ENCODE assay signal across 16 cellular contexts in genomic region chr7:55550838-55551537, GRCh38. TPM values are rescaled to one million over a fixed set of nuclear protein-coding genes. Genes with fewer than 3 reads are reported as not detected.
DNase-seq lines count a peak whose midpoint lies in the region; ATAC-seq, FAIRE-seq and TF ChIP-seq lines count a peak whose summit lies in the region.
"Had no signal": no experiment of that assay in that cellular context is flagged by ENCODE, and none has a peak within 500 bp of the region (broad histone marks: within the 10 kb centered on the region; RNA-seq: fewer than 3 reads in every experiment).

No MANE protein-coding gene starts in this region.

- H3K4me3 Mint-ChIP-seq in stimulated activated memory B cell treated with anti-CD40 and anti-IgM and Interleukin-4, amounts not matched to agents 10 μg/mL and 1 μg/mL and 100 μg/mL, for 72 hours = peak overlapping the region; percentile 41
- H3K4me3 Mint-ChIP-seq: T-helper 1 cell treated with Interleukin-12 subunit alpha and Interleukin-12 subunit beta and Interleukin-4 antibody, amounts not matched to agents 30 μg/mL and 1 μg/mL, for 36 hours had no signal

- peak overlapping the region; percentile 34 for H3K9ac ChIP-seq in keratinocyte (ENCODE audit: control insufficient read depth, extremely low read depth, insufficient read depth, low read length)
- H3K9ac ChIP-seq in neuronal stem cell (ENCODE audit: low read depth, low read length, poor library complexity) = no peak overlapping the region

- H3K9me1 ChIP-seq in keratinocyte (ENCODE audit: control insufficient read depth, extremely low read depth, insufficient read depth, low read length) = peaks cover 5% of the 10 kb centered on the region

- H3K9me3 ChIP-seq in keratinocyte (ENCODE audit: control insufficient read depth, low read depth, low read length) (no peaks in the 10 kb centered on the region), neuronal stem cell (replicated peaks in 1 of 2; ENCODE audit: control insufficient read depth in 2 of 2, insufficient read depth in 1 of 2, low read depth in 1 of 2, low read length in 2 of 2) (no peaks in the 10 kb centered on the region)
- H3K9me3 ChIP-seq: body of pancreas, testis had no signal

- H3K27ac Mint-ChIP-seq in stimulated activated memory B cell treated with anti-CD40 and anti-IgM and Interleukin-4, amounts not matched to agents 10 μg/mL and 1 μg/mL and 100 μg/mL, for 72 hours = peak overlapping the region; percentile 79
- H3K27ac Mint-ChIP-seq: T-helper 1 cell treated with Interleukin-12 subunit alpha and Interleukin-12 subunit beta and Interleukin-4 antibody, amounts not matched to agents 30 μg/mL and 1 μg/mL, for 36 hours had no signal

- DNase-seq in GM19239 (ENCODE audit: insufficient read length, low spot score) (no peak), RPMI8226 (peak; percentile 63), keratinocyte (ENCODE audit: low read depth, low spot score) (no peak), neuronal stem cell (ENCODE audit: low spot score) (no peak), germinal center (ENCODE audit: low spot score) (no peak)
- DNase-seq: body of pancreas; hippocampal formation; NCI-H446 treated with DMSO at 0.1 percent for 48 hours; stimulated activated CD4-positive, alpha-beta T cell treated with anti-CD3 and anti-CD28 coated beads, Interleukin-12 subunit alpha, Interleukin-12 subunit beta, amount 100 ng/mL, for 4 hours; testis had no signal

- no CpG with 5 or more reads among the region's 11 CpGs for WGBS in neuronal stem cell (ENCODE audit: extremely low coverage in 2 of 2, insufficient read length in 2 of 2, insufficient replicate concordance in 1 of 2), 2 donors

- peak in 1 of 3 experiments; percentile 14 for TF ChIP-seq CTCF in keratinocyte (optimal IDR thresholded peaks at IDR 0.05 in 1 of 3, IDR thresholded peaks at IDR 0.05 in 1 of 3, conservative IDR thresholded peaks at IDR 0.05 in 1 of 3; ENCODE audit: extremely low read depth in 1 of 3, insufficient read depth in 2 of 3, low read length in 3 of 3)

- no peak overlapping the region for H3K4me2 ChIP-seq in keratinocyte (ENCODE audit: control insufficient read depth, extremely low read depth, insufficient read depth, low read depth, low read length)
- H3K4me2 ChIP-seq in neuronal stem cell (ENCODE audit: insufficient read depth, low read length, poor library complexity, severe bottlenecking) = no peak overlapping the region

- peak overlapping the region; percentile 57 for H3K27ac ChIP-seq in keratinocyte (ENCODE audit: control insufficient read depth, insufficient read depth, low read length)
- H3K27ac ChIP-seq in neuronal stem cell (replicated peaks; ENCODE audit: low read length) = no peak overlapping the region
- H3K27ac ChIP-seq: HL-60, testis had no signal

- H4K91ac ChIP-seq in neuronal stem cell (ENCODE audit: low read depth, low read length, poor library complexity) = no peak overlapping the region

- H2AFZ ChIP-seq in keratinocyte (ENCODE audit: control insufficient read depth, low read length) (no peak overlapping the region), neuronal stem cell (ENCODE audit: low read length) (no peak overlapping the region)

- H3K36me3 ChIP-seq in keratinocyte (ENCODE audit: control insufficient read depth in 2 of 2, extremely low read depth in 1 of 2, insufficient read depth in 2 of 2, low read length in 2 of 2) (no peaks in the 10 kb centered on the region), neuronal stem cell (replicated peaks in 1 of 2; ENCODE audit: control insufficient read depth in 2 of 2, insufficient read depth in 2 of 2, low read length in 2 of 2) (peaks cover 0 to 15% of the 10 kb centered on the region in 2 donors)

- no peak overlapping the region for H3K14ac ChIP-seq in neuronal stem cell (ENCODE audit: low read length)

- FAIRE-seq in GM19239 (lab: Jason Lieb, UNC) (peak; percentile 54), keratinocyte (lab: Jason Lieb, UNC) (no peak)
- FAIRE-seq: K562 had no signal

- peaks cover 5% of the 10 kb centered on the region for H3K79me1 ChIP-seq in neuronal stem cell (ENCODE audit: low read depth, low read length)

- H3K36me3 Mint-ChIP-seq in stimulated activated memory B cell treated with anti-CD40 and anti-IgM and Interleukin-4, amounts not matched to agents 10 μg/mL and 1 μg/mL and 100 μg/mL, for 72 hours = peaks cover 35% of the 10 kb centered on the region

- H2BK120ac ChIP-seq in neuronal stem cell (ENCODE audit: low read depth, low read length) = no peak overlapping the region

- no peak overlapping the region for H2BK5ac ChIP-seq in neuronal stem cell (ENCODE audit: low read length)

- H3K4me1 ChIP-seq in keratinocyte (ENCODE audit: control insufficient read depth, extremely low read depth, insufficient read depth, low read length) = peaks cover 54% of the 10 kb centered on the region
- H3K4me1 ChIP-seq in neuronal stem cell (ENCODE audit: control insufficient read depth in 2 of 2, insufficient read depth in 1 of 2, low read depth in 1 of 2, low read length in 2 of 2) = peaks cover 13 to 18% of the 10 kb centered on the region in 2 donors
- H3K4me1 ChIP-seq: testis had no signal

- ATAC-seq in stimulated activated memory B cell treated with anti-CD40 and anti-IgM and Interleukin-4, amounts not matched to agents 10 μg/mL and 1 μg/mL and 100 μg/mL, for 72 hours = no peak
- no peak for ATAC-seq in GM18511 (IDR thresholded peaks at IDR 0.05; ENCODE audit: unreplicated experiment)
- ATAC-seq: activated CD4-positive, CD25-positive, alpha-beta regulatory T cell treated with anti-CD3 and anti-CD28 coated beads, Interleukin-2, amount 50 U/mL, for 24 hours; K562 had no signal

- peaks cover 97% of the 10 kb centered on the region for H3K4me1 Mint-ChIP-seq in stimulated activated memory B cell treated with anti-CD40 and anti-IgM and Interleukin-4, amounts not matched to agents 10 μg/mL and 1 μg/mL and 100 μg/mL, for 72 hours

- H2BK12ac ChIP-seq in neuronal stem cell (ENCODE audit: low read length) = no peak overlapping the region

- no peak overlapping the region for H2AK5ac ChIP-seq in neuronal stem cell (ENCODE audit: low read depth, low read length)

- H3K27me3 ChIP-seq in keratinocyte (ENCODE audit: control insufficient read depth, extremely low read depth, insufficient read depth, low read length) (no peaks in the 10 kb centered on the region), neuronal stem cell (ENCODE audit: control insufficient read depth in 3 of 3, insufficient read depth in 3 of 3, low read depth in 1 of 3, low read length in 3 of 3) (no peaks in the 10 kb centered on the region)
- H3K27me3 ChIP-seq: body of pancreas, testis had no signal

- H3K4ac ChIP-seq in neuronal stem cell (ENCODE audit: low read length) = no peak overlapping the region

- H3K27me3 Mint-ChIP-seq in stimulated activated memory B cell treated with anti-CD40 and anti-IgM and Interleukin-4, amounts not matched to agents 10 μg/mL and 1 μg/mL and 100 μg/mL, for 72 hours = no peaks in the 10 kb centered on the region

- dilution Hi-C loops in keratinocyte (cut with MboI; ENCODE audit: extremely low pct_ligation_motif_present, low sequenced_read_pairs) = no loop called here

- H2BK15ac ChIP-seq in neuronal stem cell (ENCODE audit: low read length) = no peak overlapping the region

- no peak overlapping the region for H3K18ac ChIP-seq in neuronal stem cell (ENCODE audit: low read length)

- peaks cover 14% of the 10 kb centered on the region for H4K20me1 ChIP-seq in keratinocyte (ENCODE audit: control insufficient read depth, extremely low read depth, insufficient read depth, low read length)

- H4K8ac ChIP-seq in neuronal stem cell (ENCODE audit: low read depth, low read length) = no peak overlapping the region

- H3K4me3 ChIP-seq in keratinocyte (ENCODE audit: control insufficient read depth in 2 of 3, extremely low read depth in 1 of 3, insufficient read depth in 2 of 3, low read depth in 1 of 3, low read length in 3 of 3) (no peak overlapping the region), neuronal stem cell (ENCODE audit: low read length in 2 of 2) (no peak overlapping the region)
- H3K4me3 ChIP-seq: body of pancreas, K562, testis had no signal

- H3K23ac ChIP-seq in neuronal stem cell (ENCODE audit: low read depth, low read length, poor library complexity) = no peak overlapping the region

- peaks cover 89% of the 10 kb centered on the region for H3K79me2 ChIP-seq in keratinocyte (ENCODE audit: control insufficient read depth, insufficient read depth, low read length)

- no peaks in the 10 kb centered on the region for H3K9me3 Mint-ChIP-seq in stimulated activated memory B cell treated with anti-CD40 and anti-IgM and Interleukin-4, amounts not matched to agents 10 μg/mL and 1 μg/mL and 100 μg/mL, for 72 hours
- H3K9me3 Mint-ChIP-seq: T-helper 1 cell treated with Interleukin-12 subunit alpha and Interleukin-12 subunit beta and Interleukin-4 antibody, amounts not matched to agents 30 μg/mL and 1 μg/mL, for 36 hours had no signal

RNA-seq across cellular contexts. Expression of gene VOPP1, which starts 21.3 kb away (rescaled TPM):
- 34.2 to 60.4 TPM (median 49.2 TPM) in 3 replicates for polyA plus RNA-seq in keratinocyte
- polyA plus RNA-seq in keratinocyte (2011; ENCODE audit: low read depth) = 7.2 TPM
- 42.3 and 47.9 TPM in 2 replicates for polyA plus RNA-seq in keratinocyte (2011; cell fraction: cytosol; rRNA removed)
- polyA plus RNA-seq in keratinocyte (2011; cell fraction: nucleus; rRNA removed) = 34.4 and 35.2 TPM in 2 replicates
- 17.1 and 63.0 TPM in 2 replicates for polyA plus RNA-seq in keratinocyte (2012; ENCODE audit: low replicate concordance)
- polyA minus RNA-seq in keratinocyte = 60.1 to 103 TPM (median 80.4 TPM) in 3 replicates
- polyA minus RNA-seq in keratinocyte (2011; cell fraction: cytosol; rRNA and poly(A)+ RNA removed) = 69.4 TPM
- 39.7 and 54.4 TPM in 2 replicates for polyA minus RNA-seq in keratinocyte (2011; cell fraction: nucleus; rRNA and poly(A)+ RNA removed)
- 38.1 TPM for polyA plus RNA-seq in neuronal stem cell (2013, experiment 1 of 2)
- 37.8 TPM for polyA plus RNA-seq in neuronal stem cell (2013, experiment 2 of 2)
